Comparison of ENCODE assay signal across 9 cellular contexts in genomic region chr13:110812111-110812868, GRCh38.
DNase-seq lines count a peak whose midpoint lies in the region; ATAC-seq and TF ChIP-seq lines count a peak whose summit lies in the region.
"Had no signal": no experiment of that assay in that cellular context is flagged by ENCODE, and none has a peak within 500 bp of the region (broad histone marks: within the 10 kb centered on the region; RNA-seq: fewer than 3 reads in every experiment).

No MANE protein-coding gene starts in this region.

- no peak overlapping the region for H3K27ac Mint-ChIP-seq in activated CD4-positive, alpha-beta T cell treated with anti-CD3 and anti-CD28 coated beads for 36 hours
- no peak overlapping the region for H3K27ac Mint-ChIP-seq in chondrocyte (ENCODE audit: unreplicated experiment)
- H3K27ac Mint-ChIP-seq in stimulated activated naive CD8-positive, alpha-beta T cell treated with anti-CD3 and anti-CD28 coated beads, Interleukin-15, amount 100 ng/mL, for 72 hours, result no peak overlapping the region

- POLR2A ChIA-PET in activated CD4-positive, alpha-beta T cell treated with anti-CD3 and anti-CD28 coated beads for 36 hours (lab: Charles Lee), result no interaction called here

- no peak for DNase-seq in activated CD4-positive, alpha-beta T cell treated with anti-CD3 and anti-CD28 coated beads for 36 hours
- no peak for DNase-seq in activated CD4-positive, alpha-beta T cell treated with anti-CD3 and anti-CD28 coated beads, Interleukin-2, amount 50 U/mL, for 4 hours
- DNase-seq in chondrocyte (ENCODE audit: low spot score), result peak; percentile 86
- peak; percentile 35 for DNase-seq in left lobe of liver (ENCODE audit: low spot score)
- no peak for DNase-seq in stimulated activated naive CD8-positive, alpha-beta T cell treated with anti-CD3 and anti-CD28 coated beads, Interleukin-15, amount 100 ng/mL, for 72 hours
- DNase-seq in stimulated activated CD8-positive, alpha-beta memory T cell treated with anti-CD3 and anti-CD28 coated beads, Interleukin-4, amount 100 ng/mL, for 48 hours, result no peak
- no peak for DNase-seq in HT-29 (ENCODE audit: low spot score)
- DNase-seq: NCI-H446 treated with DMSO at 0.1 percent for 48 hours had no signal

- TF ChIP-seq CTCF in chondrocyte (IDR thresholded peaks at IDR 0.05), result no peak

- H3K9me3 Mint-ChIP-seq in activated CD4-positive, alpha-beta T cell treated with anti-CD3 and anti-CD28 coated beads for 36 hours (ENCODE audit: low read depth), result no peaks in the 10 kb centered on the region
- no peaks in the 10 kb centered on the region for H3K9me3 Mint-ChIP-seq in chondrocyte (ENCODE audit: low read depth)
- H3K9me3 Mint-ChIP-seq in stimulated activated naive CD8-positive, alpha-beta T cell treated with anti-CD3 and anti-CD28 coated beads, Interleukin-15, amount 100 ng/mL, for 72 hours, result no peaks in the 10 kb centered on the region

- peaks cover 39% of the 10 kb centered on the region for H3K27me3 Mint-ChIP-seq in activated CD4-positive, alpha-beta T cell treated with anti-CD3 and anti-CD28 coated beads for 36 hours
- peaks cover 6% of the 10 kb centered on the region for H3K27me3 Mint-ChIP-seq in chondrocyte (ENCODE audit: low read depth)
- H3K27me3 Mint-ChIP-seq in stimulated activated naive CD8-positive, alpha-beta T cell treated with anti-CD3 and anti-CD28 coated beads, Interleukin-15, amount 100 ng/mL, for 72 hours, result peaks cover 83% of the 10 kb centered on the region

- CTCF ChIA-PET in activated CD4-positive, alpha-beta T cell treated with anti-CD3 and anti-CD28 coated beads for 36 hours (lab: Charles Lee), result interaction anchor here (1.0 kb wide), 1 partner anchor 108 kb away, joined by 3 read pairs; no protein-coding TSS in a partner anchor

- H3K4me1 Mint-ChIP-seq in activated CD4-positive, alpha-beta T cell treated with anti-CD3 and anti-CD28 coated beads for 36 hours, result peaks cover 14% of the 10 kb centered on the region
- H3K4me1 Mint-ChIP-seq in chondrocyte (ENCODE audit: low read depth), result peaks cover 25% of the 10 kb centered on the region
- H3K4me1 Mint-ChIP-seq in stimulated activated naive CD8-positive, alpha-beta T cell treated with anti-CD3 and anti-CD28 coated beads, Interleukin-15, amount 100 ng/mL, for 72 hours, result peaks cover 25% of the 10 kb centered on the region

- peak overlapping the region; percentile 50 for H3K4me3 Mint-ChIP-seq in activated CD4-positive, alpha-beta T cell treated with anti-CD3 and anti-CD28 coated beads for 36 hours
- no peak overlapping the region for H3K4me3 Mint-ChIP-seq in chondrocyte (ENCODE audit: unreplicated experiment)
- peak overlapping the region; percentile 76 to 83 for H3K4me3 Mint-ChIP-seq in stimulated activated naive CD8-positive, alpha-beta T cell treated with anti-CD3 and anti-CD28 coated beads, Interleukin-15, amount 100 ng/mL, for 72 hours

- intact Hi-C loops in activated CD4-positive, alpha-beta T cell treated with anti-CD3 and anti-CD28 coated beads for 36 hours (cut with DNase I, micrococcal nuclease), result no loop called here

- ATAC-seq in activated CD4-positive, alpha-beta T cell treated with anti-CD3 and anti-CD28 coated beads for 36 hours, result peak; percentile 44
- peak; percentile 38 for ATAC-seq in left lobe of liver
- peak; percentile 43 for ATAC-seq in stimulated activated naive CD8-positive, alpha-beta T cell treated with anti-CD3 and anti-CD28 coated beads, Interleukin-15, amount 100 ng/mL, for 72 hours
- no peak for ATAC-seq in esophagus mucosa

- no peaks in the 10 kb centered on the region for H3K36me3 Mint-ChIP-seq in activated CD4-positive, alpha-beta T cell treated with anti-CD3 and anti-CD28 coated beads for 36 hours (ENCODE audit: low read depth)
- H3K36me3 Mint-ChIP-seq in chondrocyte (ENCODE audit: low read depth), result no peaks in the 10 kb centered on the region

Comparison
In these comparisons a context has a peak if more than half of its experiments do, and no peak if none do; other contexts are left out.
1. DNase-seq: peak in chondrocyte (single experiment) and left lobe of liver (single experiment); none in activated CD4-positive, alpha-beta T cell treated with anti-CD3 and anti-CD28 coated beads for 36 hours (single experiment), activated CD4-positive, alpha-beta T cell treated with anti-CD3 and anti-CD28 coated beads, Interleukin-2, amount 50 U/mL, for 4 hours (0 of 2), stimulated activated naive CD8-positive, alpha-beta T cell treated with anti-CD3 and anti-CD28 coated beads, Interleukin-15, amount 100 ng/mL, for 72 hours (0 of 2), stimulated activated CD8-positive, alpha-beta memory T cell treated with anti-CD3 and anti-CD28 coated beads, Interleukin-4, amount 100 ng/mL, for 48 hours (single experiment) and HT-29 (single experiment).